ENCODE assay signal across 22 cellular contexts in the genomic region with DNA sequence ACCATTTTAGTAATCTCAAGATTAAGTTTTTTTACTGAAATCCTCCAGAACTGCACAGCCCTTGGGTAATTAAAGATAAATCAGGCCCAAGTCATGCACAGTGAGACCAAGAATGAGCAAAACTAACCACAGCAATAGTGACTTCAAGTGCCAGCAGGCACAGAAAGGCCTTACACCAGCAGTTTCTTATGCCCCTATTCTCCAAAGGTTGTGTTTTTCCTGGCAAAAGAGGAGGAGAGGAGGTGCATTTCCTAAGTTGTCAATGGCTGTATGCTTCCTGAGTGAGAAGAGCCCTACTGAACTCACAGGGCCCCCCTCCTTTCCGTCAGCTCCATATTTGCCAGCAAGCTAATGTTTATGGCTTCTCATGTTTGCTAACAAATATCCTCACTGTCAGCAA.
A peak's percentile ranks its signal among the peaks of the same experiment; 100 is the strongest.
DNase-seq lines count a peak whose midpoint lies in the region; ATAC-seq and TF ChIP-seq lines count a peak whose summit lies in the region.
"Had no signal": no experiment of that assay in that cellular context is flagged by ENCODE, and none has a peak within 500 bp of the region (broad histone marks: within the 10 kb centered on the region; RNA-seq: fewer than 3 reads in every experiment).

No MANE protein-coding gene starts in this region.

- H3K4me3 ChIP-seq in right atrium auricular region (no peak overlapping the region), heart left ventricle (no peak overlapping the region), osteoblast (ENCODE audit: insufficient read depth, low read length) (no peak overlapping the region)
- H3K4me3 ChIP-seq: cardiac muscle cell, dorsolateral prefrontal cortex, gastrocnemius medialis, SJSA1, upper lobe of left lung had no signal

- H3K27me3 ChIP-seq in right atrium auricular region, result no peaks in the 10 kb centered on the region
- H3K27me3 ChIP-seq in heart left ventricle, result no peaks in the 10 kb centered on the region
- no peaks in the 10 kb centered on the region for H3K27me3 ChIP-seq in osteoblast (ENCODE audit: insufficient read depth, low read length)
- H3K27me3 ChIP-seq: cardiac muscle cell, dorsolateral prefrontal cortex, gastrocnemius medialis, SJSA1, upper lobe of left lung had no signal

- no peak for TF ChIP-seq CTCF in right atrium auricular region (IDR thresholded peaks at IDR 0.05)
- TF ChIP-seq CTCF in heart left ventricle (IDR thresholded peaks at IDR 0.05), result no peak
- no peak for TF ChIP-seq CTCF in osteoblast (IDR thresholded peaks at IDR 0.05; ENCODE audit: extremely low read depth, low read depth, low read length)

- H3K4me1 ChIP-seq in right atrium auricular region (peaks cover 0 to 3% of the 10 kb centered on the region in 2 donors), heart left ventricle (peaks cover 0 to 43% (median 3%) of the 10 kb centered on the region in 12 donors), osteoblast (ENCODE audit: insufficient read depth, low read length) (peaks cover 12% of the 10 kb centered on the region)
- H3K4me1 ChIP-seq: gastrocnemius medialis, SJSA1, upper lobe of left lung had no signal

- H3K4me2 ChIP-seq in osteoblast (ENCODE audit: insufficient read depth, low read length), result no peak overlapping the region

- TF ChIP-seq POLR2A in heart left ventricle (IDR thresholded peaks at IDR 0.05), result no peak

- H4K20me1 ChIP-seq in osteoblast (ENCODE audit: insufficient read depth, low read length), result no peaks in the 10 kb centered on the region

- DNase-seq in Right ventricle myocardium inferior (ENCODE audit: missing footprints), result no peak
- no peak for DNase-seq in right atrium auricular region (ENCODE audit: low spot score)
- peak in 2 of 5 donors; percentile 9 to 29 for DNase-seq in heart left ventricle
- DNase-seq in osteoblast (ENCODE audit: insufficient read length, low spot score, missing footprints), result no peak
- no peak for DNase-seq in NCI-H2227 (lab: John Stamatoyannopoulos, UW; ENCODE audit: unreplicated experiment)
- no peak for DNase-seq in activated CD4-positive, alpha-beta T cell treated with anti-CD3 and anti-CD28 coated beads for 48 hours
- no peak for DNase-seq in NCI-H1092 (lab: John Stamatoyannopoulos, UW)
- no peak for DNase-seq in stimulated activated CD4-positive, alpha-beta T cell treated with anti-CD3 and anti-CD28 coated beads, Interleukin-2, amount 100 ng/mL, for 24 hours
- DNase-seq: activated CD4-positive, CD25-positive, alpha-beta regulatory T cell; activated CD8-positive, alpha-beta T cell treated with anti-CD3 and anti-CD28 coated beads, Interleukin-2, amount 10 ng/mL, durations not matched to agents 7 days and 5 days; activated T-cell treated with anti-CD3 and anti-CD28 coated beads, Interleukin-2, amount 50 U/mL, for 48 hours; C1 segment of cervical spinal cord; dorsolateral prefrontal cortex; gastrocnemius medialis; KG1; NCI-H1930; NCI-H510A; stimulated activated naive CD4-positive, alpha-beta T cell; T-helper 2 cell; upper lobe of left lung had no signal

- ATAC-seq in Right ventricle myocardium inferior (peak; percentile 90), heart left ventricle (peak in 3 of 4 donors; percentile 38 to 72 (median 71))
- ATAC-seq: activated CD8-positive, alpha-beta T cell treated with anti-CD3 and anti-CD28 coated beads, Interleukin-2, amount 10 ng/mL, durations not matched to agents 7 days and 5 days; gastrocnemius medialis had no signal

- H2AFZ ChIP-seq in osteoblast (ENCODE audit: low read length), result peak overlapping the region; percentile 53

- intact Hi-C loops in Right ventricle myocardium inferior (cut with DNase I) (no loop called here), heart left ventricle (cut with DNase I) (no loop called here)

- H3K36me3 ChIP-seq in right atrium auricular region (no peaks in the 10 kb centered on the region), heart left ventricle (no peaks in the 10 kb centered on the region), osteoblast (ENCODE audit: insufficient read depth, low read length) (no peaks in the 10 kb centered on the region)
- H3K36me3 ChIP-seq: cardiac muscle cell, gastrocnemius medialis, SJSA1, upper lobe of left lung had no signal

- no peak overlapping the region for H3K27ac ChIP-seq in right atrium auricular region
- H3K27ac ChIP-seq in heart left ventricle, result peak overlapping the region in 3 of 12 donors; percentile 18 to 77 (median 44)
- H3K27ac ChIP-seq in osteoblast (ENCODE audit: low read depth, low read length), result no peak overlapping the region
- H3K27ac ChIP-seq: cardiac muscle cell, dorsolateral prefrontal cortex, gastrocnemius medialis, SJSA1, upper lobe of left lung had no signal

- H3K79me2 ChIP-seq in osteoblast (ENCODE audit: insufficient read depth, low read length), result no peaks in the 10 kb centered on the region

- 52 to 81% (median 72%) methylated on average over 1 of the region's 1 CpG for WGBS in heart left ventricle, 4 donors

- H3K9me3 ChIP-seq in right atrium auricular region, result no peaks in the 10 kb centered on the region
- no peaks in the 10 kb centered on the region for H3K9me3 ChIP-seq in heart left ventricle
- no peaks in the 10 kb centered on the region for H3K9me3 ChIP-seq in osteoblast (ENCODE audit: low read depth, low read length)
- H3K9me3 ChIP-seq: gastrocnemius medialis, upper lobe of left lung had no signal
